In the genomic region with DNA sequence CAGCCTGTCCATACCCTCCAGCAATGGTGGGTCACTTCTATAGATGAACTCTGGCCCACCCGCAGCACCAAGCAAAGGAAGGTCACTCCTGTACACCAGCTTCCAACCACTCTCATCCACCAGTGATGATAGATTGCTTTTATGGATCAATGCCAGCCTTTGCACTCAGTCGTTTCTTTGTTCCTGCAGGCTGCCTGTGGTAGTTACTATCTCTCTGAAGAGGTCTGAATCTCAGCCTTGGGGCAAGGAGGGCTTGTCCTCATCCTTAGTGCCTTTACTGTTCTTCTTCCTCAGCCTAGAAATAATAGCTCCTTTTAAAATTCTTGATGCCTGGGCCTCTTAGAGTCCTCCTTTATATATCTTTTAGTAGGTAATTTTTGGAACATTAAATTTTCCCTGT, we compare ENCODE assay signal across 34 cellular contexts.
"Had no signal": no experiment of that assay in that cellular context is flagged by ENCODE, and none has a peak within 500 bp of the region (broad histone marks: within the 10 kb centered on the region; RNA-seq: fewer than 3 reads in every experiment).

No MANE protein-coding gene starts in this region.

- H3K27me3 ChIP-seq: brain microvascular endothelial cell, dorsolateral prefrontal cortex, gastrocnemius medialis, heart left ventricle had no signal

- H3K4me1 Mint-ChIP-seq: activated CD4-positive, alpha-beta T cell treated with anti-CD3 and anti-CD28 coated beads for 36 hours; activated T-helper 17 cell treated with anti-CD3 and anti-CD28 coated beads, Interleukin-2, amount 50 U/mL, for 72 hours; central memory CD8-positive, alpha-beta T cell; endodermal cell had no signal

- H3K9me3 Mint-ChIP-seq: activated CD8-positive, alpha-beta T cell treated with anti-CD3 and anti-CD28 coated beads for 36 hours; activated T-cell treated with anti-CD3 and anti-CD28 coated beads, Interleukin-2, amount 50 U/mL, for 4 hours; activated T-helper 17 cell treated with anti-CD3 and anti-CD28 coated beads, Interleukin-2, amount 50 U/mL, for 72 hours; central memory CD8-positive, alpha-beta T cell; dendritic cell treated with granulocyte-macrophage colony-stimulating factor and Interleukin-4, amounts not matched to agents 40 ng/mL and 50 ng/mL, for 4 days; endodermal cell; T-helper 2 cell treated with Interferon-gamma antibody and Interleukin-4, amounts not matched to agents 5 μg/mL and 100 μg/mL, for 36 hours had no signal

- H3K36me3 ChIP-seq: brain microvascular endothelial cell, gastrocnemius medialis, heart left ventricle had no signal

- H3K27ac ChIP-seq: brain microvascular endothelial cell, coronary artery, gastrocnemius medialis, heart left ventricle had no signal

- H3K27me3 Mint-ChIP-seq: activated naive CD8-positive, alpha-beta T cell; activated T-helper 17 cell treated with anti-CD3 and anti-CD28 coated beads, Interleukin-2, amount 50 U/mL, for 72 hours; T-helper 17 cell had no signal

- DNase-seq: activated CD4-positive, alpha-beta T cell treated with anti-CD3 and anti-CD28 coated beads for 36 hours; activated CD4-positive, alpha-beta T cell treated with anti-CD3 and anti-CD28 coated beads, Interleukin-2, amount 50 U/mL, for 1 hour; activated CD4-positive, alpha-beta T cell treated with anti-CD3 and anti-CD28 coated beads, Interleukin-2, amount 50 U/mL, for 48 hours; activated CD4-positive, CD25-positive, alpha-beta regulatory T cell; activated CD4-positive, CD25-positive, alpha-beta regulatory T cell treated with anti-CD3 and anti-CD28 coated beads, Interleukin-2, amount 50 U/mL, for 72 hours; activated CD8-positive, alpha-beta memory T cell treated with anti-CD3 and anti-CD28 coated beads for 24 hours; activated CD8-positive, alpha-beta T cell treated with anti-CD3 and anti-CD28 coated beads for 36 hours; activated effector memory CD4-positive, alpha-beta T cell treated with Interleukin-2 at 50 U/mL for 16 hours; activated gamma-delta T cell treated with Interleukin-2 at 50 U/mL for 16 hours; activated naive CD4-positive, alpha-beta T cell treated with anti-CD3 and anti-CD28 coated beads, Interleukin-2, amount 50 U/mL, for 16 hours; activated naive CD4-positive, alpha-beta T cell treated with Interleukin-2 at 50 U/mL for 16 hours; activated T-cell treated with anti-CD3 and anti-CD28 coated beads, Interleukin-2, amount 50 U/mL, for 4 hours; amniotic stem cell; anterior cingulate cortex; brain microvascular endothelial cell; dorsolateral prefrontal cortex; effector memory CD4-positive, alpha-beta T cell; endodermal cell; foreskin fibroblast; gastrocnemius medialis; glutamatergic neuron; heart left ventricle; T-helper 1 cell; T-helper 17 cell; T1000 had no signal

- H3K9me3 ChIP-seq: gastrocnemius medialis, heart left ventricle had no signal

- H3K4me3 Mint-ChIP-seq: activated CD4-positive, alpha-beta T cell treated with anti-CD3 and anti-CD28 coated beads for 36 hours; activated CD8-positive, alpha-beta T cell treated with anti-CD3 and anti-CD28 coated beads for 36 hours; activated naive CD8-positive, alpha-beta T cell; activated T-cell treated with anti-CD3 and anti-CD28 coated beads, Interleukin-2, amount 50 U/mL, for 4 hours; activated T-helper 17 cell treated with anti-CD3 and anti-CD28 coated beads, Interleukin-2, amount 50 U/mL, for 72 hours; central memory CD8-positive, alpha-beta T cell; dendritic cell treated with granulocyte-macrophage colony-stimulating factor and Interleukin-4, amounts not matched to agents 40 ng/mL and 50 ng/mL, for 4 days; endodermal cell; T-helper 17 cell; T-helper 2 cell treated with Interferon-gamma antibody and Interleukin-4, amounts not matched to agents 5 μg/mL and 100 μg/mL, for 36 hours had no signal

- H3K4me1 ChIP-seq: gastrocnemius medialis, heart left ventricle had no signal

- H3K27ac Mint-ChIP-seq: activated CD4-positive, alpha-beta T cell treated with anti-CD3 and anti-CD28 coated beads for 36 hours; activated CD8-positive, alpha-beta T cell treated with anti-CD3 and anti-CD28 coated beads for 36 hours; activated naive CD8-positive, alpha-beta T cell; activated T-helper 17 cell treated with anti-CD3 and anti-CD28 coated beads, Interleukin-2, amount 50 U/mL, for 72 hours; dendritic cell treated with granulocyte-macrophage colony-stimulating factor and Interleukin-4, amounts not matched to agents 40 ng/mL and 50 ng/mL, for 4 days; endodermal cell; T-helper 17 cell; T-helper 2 cell treated with Interferon-gamma antibody and Interleukin-4, amounts not matched to agents 5 μg/mL and 100 μg/mL, for 36 hours had no signal

- H3K36me3 Mint-ChIP-seq: activated naive CD8-positive, alpha-beta T cell had no signal

- H3K4me3 ChIP-seq: coronary artery, dorsolateral prefrontal cortex, gastrocnemius medialis, heart left ventricle had no signal

- ATAC-seq: activated CD4-positive, alpha-beta T cell treated with anti-CD3 and anti-CD28 coated beads for 36 hours; activated CD8-positive, alpha-beta T cell treated with anti-CD3 and anti-CD28 coated beads for 36 hours; activated T-cell treated with anti-CD3 and anti-CD28 coated beads, Interleukin-2, amount 50 U/mL, for 4 hours; activated T-helper 17 cell treated with anti-CD3 and anti-CD28 coated beads, Interleukin-2, amount 50 U/mL, for 72 hours; esophagus mucosa; gastrocnemius medialis; heart left ventricle; T-helper 17 cell had no signal

- FAIRE-seq: astrocyte, bronchial epithelial cell had no signal
